ENCODE assay signal across 1 cellular context in the genomic region with DNA sequence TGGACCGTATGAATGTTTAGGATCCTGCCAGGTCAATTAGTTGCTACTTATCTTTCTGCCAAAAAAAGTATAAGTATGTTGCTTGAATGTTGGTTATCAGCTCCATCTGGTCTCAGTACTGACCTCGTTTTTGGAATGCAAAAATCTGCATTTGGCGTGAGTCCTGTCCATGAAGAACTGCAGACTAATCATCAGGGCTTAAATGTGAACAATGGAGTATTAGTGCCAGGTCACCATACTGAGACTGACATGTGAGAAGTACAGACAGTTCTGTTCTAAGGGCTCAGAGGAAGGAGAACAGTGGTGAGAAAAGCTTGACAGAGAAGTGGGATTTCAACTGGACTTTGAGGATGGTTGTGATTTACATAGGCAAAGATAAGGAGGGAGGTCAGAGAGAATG.
TF ChIP-seq lines count a peak whose summit lies in the region.

No MANE protein-coding gene starts in this region.

TF ChIP-seq in IMR-90, 13 proteins besides CTCF, POLR2A, EP300 and RAD21 (continued from another document):
- no peak for TF ChIP-seq ELK1 (IDR thresholded peaks at IDR 0.05; ENCODE audit: borderline replicate concordance, low read depth, low read length)
